Comparison of ENCODE assay signal across 1 cellular context in genomic region chr2:220096406-220096805, GRCh38.
TF ChIP-seq lines count a peak whose summit lies in the region.

No MANE protein-coding gene starts in this region.

TF ChIP-seq in SK-N-SH treated with all-trans-retinoic acid at 6 μM for 48 hours, 23 proteins besides CTCF, POLR2A, EP300 and RAD21 (continued from another document):
- TF ChIP-seq CREB5 (CRISPR knock-in tag; IDR thresholded peaks at IDR 0.05; ENCODE audit: low read depth) (no peak), ZNF8 (CRISPR knock-in tag; IDR thresholded peaks at IDR 0.05) (no peak), CSDC2 (CRISPR knock-in tag; IDR thresholded peaks at IDR 0.05) (no peak), PPARA (CRISPR knock-in tag; IDR thresholded peaks at IDR 0.05; ENCODE audit: borderline replicate concordance) (no peak), TCF4 (CRISPR knock-in tag; IDR thresholded peaks at IDR 0.05; ENCODE audit: borderline replicate concordance) (no peak), GLIS3 (CRISPR knock-in tag; IDR thresholded peaks at IDR 0.05) (no peak), ISL1 (CRISPR knock-in tag; IDR thresholded peaks at IDR 0.05) (no peak), ZNF565 (CRISPR knock-in tag; conservative IDR thresholded peaks at IDR 0.05; ENCODE audit: low read depth) (no peak)
- TF ChIP-seq, protein P1, sequence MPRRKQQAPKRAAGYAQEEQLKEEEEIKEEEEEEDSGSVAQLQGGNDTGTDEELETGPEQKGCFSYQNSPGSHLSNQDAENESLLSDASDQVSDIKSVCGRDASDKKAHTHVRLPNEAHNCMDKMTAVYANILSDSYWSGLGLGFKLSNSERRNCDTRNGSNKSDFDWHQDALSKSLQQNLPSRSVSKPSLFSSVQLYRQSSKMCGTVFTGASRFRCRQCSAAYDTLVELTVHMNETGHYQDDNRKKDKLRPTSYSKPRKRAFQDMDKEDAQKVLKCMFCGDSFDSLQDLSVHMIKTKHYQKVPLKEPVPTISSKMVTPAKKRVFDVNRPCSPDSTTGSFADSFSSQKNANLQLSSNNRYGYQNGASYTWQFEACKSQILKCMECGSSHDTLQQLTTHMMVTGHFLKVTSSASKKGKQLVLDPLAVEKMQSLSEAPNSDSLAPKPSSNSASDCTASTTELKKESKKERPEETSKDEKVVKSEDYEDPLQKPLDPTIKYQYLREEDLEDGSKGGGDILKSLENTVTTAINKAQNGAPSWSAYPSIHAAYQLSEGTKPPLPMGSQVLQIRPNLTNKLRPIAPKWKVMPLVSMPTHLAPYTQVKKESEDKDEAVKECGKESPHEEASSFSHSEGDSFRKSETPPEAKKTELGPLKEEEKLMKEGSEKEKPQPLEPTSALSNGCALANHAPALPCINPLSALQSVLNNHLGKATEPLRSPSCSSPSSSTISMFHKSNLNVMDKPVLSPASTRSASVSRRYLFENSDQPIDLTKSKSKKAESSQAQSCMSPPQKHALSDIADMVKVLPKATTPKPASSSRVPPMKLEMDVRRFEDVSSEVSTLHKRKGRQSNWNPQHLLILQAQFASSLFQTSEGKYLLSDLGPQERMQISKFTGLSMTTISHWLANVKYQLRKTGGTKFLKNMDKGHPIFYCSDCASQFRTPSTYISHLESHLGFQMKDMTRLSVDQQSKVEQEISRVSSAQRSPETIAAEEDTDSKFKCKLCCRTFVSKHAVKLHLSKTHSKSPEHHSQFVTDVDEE (CRISPR knock-in tag; IDR thresholded peaks at IDR 0.05) = no peak
